In genomic region chr10:50169540-50169939, GRCh38 we compare ENCODE assay signal across 7 cellular contexts.
A peak's percentile ranks its signal among the peaks of the same experiment; 100 is the strongest.
DNase-seq lines count a peak whose midpoint lies in the region; FAIRE-seq and TF ChIP-seq lines count a peak whose summit lies in the region.
"Not testable (repeated sequence)": the region's sequence is repeated elsewhere in the genome, so short reads cannot be mapped to it uniquely, and the experiment has no call there.

No MANE protein-coding gene starts in this region.

- peak; percentile 10 for DNase-seq in BJ (ENCODE audit: low read depth)
- peak; percentile 19 for DNase-seq in H54 (ENCODE audit: insufficient read length, low spot score)
- peak; percentile 78 for DNase-seq in LHCN-M2 (ENCODE audit: low read depth)
- peak; percentile 13 for DNase-seq in amniotic epithelial cell (ENCODE audit: low read depth)
- peak; percentile 10 for DNase-seq in dermis blood vessel endothelial cell
- peak; percentile 17 for DNase-seq in fibroblast of the conjunctiva (ENCODE audit: low read depth)
- peak; percentile 15 for DNase-seq in myocyte (ENCODE audit: low read depth)

- CTCF ChIA-PET in BJ (lab: Yijun Ruan, JAX): not testable (repeated sequence)

- H3K27me3 ChIP-seq in BJ (ENCODE audit: control insufficient read depth, insufficient read depth, low read length): not testable (repeated sequence)

- not testable (repeated sequence) for TF ChIP-seq POLR2A in H54 (IDR thresholded peaks at IDR 0.05; ENCODE audit: low read depth, low read length)

- FAIRE-seq in H54 (lab: Jason Lieb, UNC): peak; percentile 30

- POLR2A ChIA-PET in BJ (lab: Charles Lee): not testable (repeated sequence)

- not testable (repeated sequence) for H3K36me3 ChIP-seq in BJ (ENCODE audit: control insufficient read depth, insufficient read depth, low read length)

- TF ChIP-seq CTCF in BJ (IDR thresholded peaks at IDR 0.05; ENCODE audit: insufficient read depth, low read depth, low read length): not testable (repeated sequence)

- H3K4me3 ChIP-seq in BJ (ENCODE audit: low read depth, low read length): not testable (repeated sequence)

Comparison
In these comparisons a context has a peak if more than half of its experiments do, and no peak if none do; other contexts are left out.
1. DNase-seq: peak in every context shown above with its lines; median percentile 78 in LHCN-M2; 19 in H54; 17 in fibroblast of the conjunctiva; 15 in myocyte; 13 in amniotic epithelial cell; 10 in BJ; 10 in dermis blood vessel endothelial cell.